In the genomic region with DNA sequence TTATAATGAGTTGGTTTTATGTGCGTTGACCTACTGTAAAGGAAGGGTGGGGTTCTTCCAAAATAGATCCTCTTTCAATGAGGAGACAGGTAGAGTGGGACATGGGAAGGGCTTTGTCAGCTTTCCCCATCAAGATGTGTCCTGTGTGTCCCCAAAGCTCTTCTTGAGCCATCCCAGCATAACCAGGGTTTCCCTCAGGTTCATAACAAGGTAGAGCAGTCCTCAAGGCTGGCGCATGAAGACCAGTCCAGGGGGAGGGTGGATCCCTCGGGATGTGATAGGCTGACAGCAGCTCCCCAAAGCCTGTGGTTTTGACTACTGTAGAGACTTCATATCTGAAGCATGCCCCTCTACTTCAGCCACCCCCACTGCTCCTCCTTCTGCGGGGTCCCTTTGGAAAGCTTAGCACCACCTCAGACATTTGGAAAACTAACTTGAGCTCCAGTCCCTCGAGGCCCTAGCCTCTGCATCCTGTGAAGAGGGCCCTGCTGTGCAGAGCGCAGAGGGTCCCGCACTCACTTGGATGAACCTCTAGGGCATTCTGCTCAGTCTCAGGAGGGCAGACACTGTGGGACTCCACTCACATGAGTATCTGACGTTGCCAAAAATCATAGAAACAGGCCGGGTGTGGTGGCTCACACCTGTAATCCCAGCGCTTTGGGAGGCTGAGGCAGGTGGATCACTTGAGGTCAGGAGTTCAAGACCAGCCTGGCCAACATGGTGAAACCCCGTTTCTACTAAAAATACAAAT, we compare ENCODE assay signal across 11 cellular contexts. TPM values are rescaled to one million over a fixed set of nuclear protein-coding genes. Genes with fewer than 3 reads are reported as not detected.
A peak's percentile ranks its signal among the peaks of the same experiment; 100 is the strongest.
DNase-seq lines count a peak whose midpoint lies in the region; ATAC-seq and TF ChIP-seq lines count a peak whose summit lies in the region.
"Had no signal": no experiment of that assay in that cellular context is flagged by ENCODE, and none has a peak within 500 bp of the region (broad histone marks: within the 10 kb centered on the region; RNA-seq: fewer than 3 reads in every experiment).

No MANE protein-coding gene starts in this region.

- no peak for TF ChIP-seq POLR2A in gastroesophageal sphincter (IDR thresholded peaks at IDR 0.05)

- no peaks in the 10 kb centered on the region for H3K27me3 Mint-ChIP-seq in activated CD8-positive, alpha-beta memory T cell treated with anti-CD3 and anti-CD28 coated beads, Interleukin-2, amount 10 ng/mL, durations not matched to agents 7 days and 5 days
- no peaks in the 10 kb centered on the region for H3K27me3 Mint-ChIP-seq in activated CD8-positive, alpha-beta T cell treated with anti-CD3 and anti-CD28 coated beads for 36 hours
- H3K27me3 Mint-ChIP-seq in stimulated activated naive CD8-positive, alpha-beta T cell treated with anti-CD3 and anti-CD28 coated beads, Interleukin-15, Interleukin-2, amounts not matched to agents 100 ng/mL and 50 ng/mL, for 24 hours: no peaks in the 10 kb centered on the region

- H3K36me3 ChIP-seq in gastroesophageal sphincter: no peaks in the 10 kb centered on the region

- H3K4me1 Mint-ChIP-seq in activated CD8-positive, alpha-beta memory T cell treated with anti-CD3 and anti-CD28 coated beads, Interleukin-2, amount 10 ng/mL, durations not matched to agents 7 days and 5 days: peaks cover 61% of the 10 kb centered on the region
- H3K4me1 Mint-ChIP-seq in activated CD8-positive, alpha-beta T cell treated with anti-CD3 and anti-CD28 coated beads for 36 hours (ENCODE audit: low read depth): peaks cover 51% of the 10 kb centered on the region
- H3K4me1 Mint-ChIP-seq in stimulated activated naive CD8-positive, alpha-beta T cell treated with anti-CD3 and anti-CD28 coated beads, Interleukin-15, Interleukin-2, amounts not matched to agents 100 ng/mL and 50 ng/mL, for 24 hours (ENCODE audit: low read depth): peaks cover 70% of the 10 kb centered on the region

- H3K36me3 Mint-ChIP-seq in activated CD8-positive, alpha-beta memory T cell treated with anti-CD3 and anti-CD28 coated beads, Interleukin-2, amount 10 ng/mL, durations not matched to agents 7 days and 5 days: peaks cover 20% of the 10 kb centered on the region
- H3K36me3 Mint-ChIP-seq in activated CD8-positive, alpha-beta T cell treated with anti-CD3 and anti-CD28 coated beads for 36 hours (ENCODE audit: low read depth): peaks cover 21% of the 10 kb centered on the region
- peaks cover 11% of the 10 kb centered on the region for H3K36me3 Mint-ChIP-seq in stimulated activated naive CD8-positive, alpha-beta T cell treated with anti-CD3 and anti-CD28 coated beads, Interleukin-15, Interleukin-2, amounts not matched to agents 100 ng/mL and 50 ng/mL, for 24 hours (ENCODE audit: low read depth)

- ATAC-seq in activated CD8-positive, alpha-beta memory T cell treated with anti-CD3 and anti-CD28 coated beads, Interleukin-2, amount 10 ng/mL, durations not matched to agents 7 days and 5 days: no peak
- no peak for ATAC-seq in activated CD8-positive, alpha-beta T cell treated with anti-CD3 and anti-CD28 coated beads for 36 hours
- ATAC-seq in gastroesophageal sphincter (no peak), GM18907 (IDR thresholded peaks at IDR 0.05; ENCODE audit: unreplicated experiment) (no peak)

- peak overlapping the region; percentile 98 for H3K27ac Mint-ChIP-seq in activated CD8-positive, alpha-beta memory T cell treated with anti-CD3 and anti-CD28 coated beads, Interleukin-2, amount 10 ng/mL, durations not matched to agents 7 days and 5 days
- peak overlapping the region; percentile 100 for H3K27ac Mint-ChIP-seq in activated CD8-positive, alpha-beta T cell treated with anti-CD3 and anti-CD28 coated beads for 36 hours
- peak overlapping the region; percentile 92 for H3K27ac Mint-ChIP-seq in stimulated activated naive CD8-positive, alpha-beta T cell treated with anti-CD3 and anti-CD28 coated beads, Interleukin-15, Interleukin-2, amounts not matched to agents 100 ng/mL and 50 ng/mL, for 24 hours

- CTCF ChIA-PET in activated CD8-positive, alpha-beta memory T cell treated with anti-CD3 and anti-CD28 coated beads, Interleukin-2, amount 10 ng/mL, durations not matched to agents 7 days and 5 days (lab: Charles Lee): interaction anchor here (0.6 to 8.0 kb wide), 53 partner anchors 9 to 339 kb away, joined by 3 to 112 read pairs (median 5); a partner anchor contains a TSS
- CTCF ChIA-PET in activated CD8-positive, alpha-beta T cell treated with anti-CD3 and anti-CD28 coated beads for 36 hours (lab: Charles Lee): interaction anchor here (0.6 to 6.5 kb wide), 64 partner anchors 9 to 429 kb away, joined by 3 to 93 read pairs (median 5); a partner anchor contains a TSS

- peaks cover 28% of the 10 kb centered on the region for H3K27me3 ChIP-seq in gastroesophageal sphincter

- H3K4me3 Mint-ChIP-seq in activated CD8-positive, alpha-beta memory T cell treated with anti-CD3 and anti-CD28 coated beads, Interleukin-2, amount 10 ng/mL, durations not matched to agents 7 days and 5 days: peak overlapping the region; percentile 100
- H3K4me3 Mint-ChIP-seq in activated CD8-positive, alpha-beta T cell treated with anti-CD3 and anti-CD28 coated beads for 36 hours: peak overlapping the region; percentile 97
- H3K4me3 Mint-ChIP-seq in stimulated activated naive CD8-positive, alpha-beta T cell treated with anti-CD3 and anti-CD28 coated beads, Interleukin-15, Interleukin-2, amounts not matched to agents 100 ng/mL and 50 ng/mL, for 24 hours: peak overlapping the region; percentile 91

- intact Hi-C loops in activated CD8-positive, alpha-beta T cell treated with anti-CD3 and anti-CD28 coated beads for 36 hours (cut with micrococcal nuclease): no loop called here

- no peak for TF ChIP-seq CTCF in activated CD8-positive, alpha-beta T cell treated with anti-CD3 and anti-CD28 coated beads for 36 hours (IDR thresholded peaks at IDR 0.05)
- TF ChIP-seq CTCF in gastroesophageal sphincter (IDR thresholded peaks at IDR 0.05): no peak

- H3K4me1 ChIP-seq in gastroesophageal sphincter: peaks cover 0 to 10% (median 0%) of the 10 kb centered on the region in 3 donors
- H3K4me1 ChIP-seq: A549 had no signal

- no peak overlapping the region for H3K4me3 ChIP-seq in gastroesophageal sphincter
- H3K4me3 ChIP-seq: A549, hepatocyte had no signal

- no peaks in the 10 kb centered on the region for H3K9me3 ChIP-seq in gastroesophageal sphincter
- H3K9me3 ChIP-seq: A549 had no signal

- WGBS in gastroesophageal sphincter (ENCODE audit: low coverage in 1 of 2), 2 donors: 46 to 60% methylated on average over 1 to 2 of the region's 11 CpGs

- peaks cover 5% of the 10 kb centered on the region for H3K9me3 Mint-ChIP-seq in activated CD8-positive, alpha-beta memory T cell treated with anti-CD3 and anti-CD28 coated beads, Interleukin-2, amount 10 ng/mL, durations not matched to agents 7 days and 5 days (ENCODE audit: low read depth)
- H3K9me3 Mint-ChIP-seq in activated CD8-positive, alpha-beta T cell treated with anti-CD3 and anti-CD28 coated beads for 36 hours: peaks cover 7% of the 10 kb centered on the region
- H3K9me3 Mint-ChIP-seq in stimulated activated naive CD8-positive, alpha-beta T cell treated with anti-CD3 and anti-CD28 coated beads, Interleukin-15, Interleukin-2, amounts not matched to agents 100 ng/mL and 50 ng/mL, for 24 hours: no peaks in the 10 kb centered on the region

- no peak for TF ChIP-seq EP300 in gastroesophageal sphincter (IDR thresholded peaks at IDR 0.05)

- no peak for DNase-seq in activated CD8-positive, alpha-beta memory T cell treated with anti-CD3 and anti-CD28 coated beads, Interleukin-2, amount 10 ng/mL, durations not matched to agents 7 days and 5 days
- DNase-seq in activated CD8-positive, alpha-beta memory T cell treated with anti-CD3 and anti-CD28 coated beads for 24 hours: no peak
- peak; percentile 39 for DNase-seq in activated CD8-positive, alpha-beta T cell treated with anti-CD3 and anti-CD28 coated beads for 36 hours
- DNase-seq in GM19240 (ENCODE audit: insufficient read length, low spot score) (no peak), mucosa of gallbladder (ENCODE audit: low spot score) (no peak)

- POLR2A ChIA-PET in activated CD8-positive, alpha-beta T cell treated with anti-CD3 and anti-CD28 coated beads for 36 hours (lab: Charles Lee): interaction anchor here (0.6 to 8.3 kb wide), 18 partner anchors 30 to 305 kb away, joined by 3 to 157 read pairs (median 4); a partner anchor contains a TSS

- peak overlapping the region in 3 of 4 donors; percentile 63 to 79 (median 77) for H3K27ac ChIP-seq in gastroesophageal sphincter
- H3K27ac ChIP-seq: A549, hepatocyte had no signal

RNA-seq across cellular contexts. Expression of a gene that starts 1.0 kb away (rescaled TPM):
- 10 to 100 TPM in 1 of 2 experiments, 1 to 10 TPM in 1; 9.9 to 13.1 TPM for total RNA-seq in activated CD8-positive, alpha-beta memory T cell treated with anti-CD3 and anti-CD28 coated beads, Interleukin-2, amount 10 ng/mL, durations not matched to agents 7 days and 5 days
- total RNA-seq in activated CD8-positive, alpha-beta T cell treated with anti-CD3 and anti-CD28 coated beads for 36 hours: 1 to 10 TPM; 8.6 to 8.7 TPM
- total RNA-seq in gastroesophageal sphincter: 10 to 100 TPM in 3 of 4 donors, 1 to 10 TPM in 1; 6.1 to 19.1 (median 12.5) TPM
- 11.4 TPM for total RNA-seq in mucosa of gallbladder
- total RNA-seq: IMR-90 had no signal
